Comparison of ENCODE assay signal across 1 cellular context in the genomic region with DNA sequence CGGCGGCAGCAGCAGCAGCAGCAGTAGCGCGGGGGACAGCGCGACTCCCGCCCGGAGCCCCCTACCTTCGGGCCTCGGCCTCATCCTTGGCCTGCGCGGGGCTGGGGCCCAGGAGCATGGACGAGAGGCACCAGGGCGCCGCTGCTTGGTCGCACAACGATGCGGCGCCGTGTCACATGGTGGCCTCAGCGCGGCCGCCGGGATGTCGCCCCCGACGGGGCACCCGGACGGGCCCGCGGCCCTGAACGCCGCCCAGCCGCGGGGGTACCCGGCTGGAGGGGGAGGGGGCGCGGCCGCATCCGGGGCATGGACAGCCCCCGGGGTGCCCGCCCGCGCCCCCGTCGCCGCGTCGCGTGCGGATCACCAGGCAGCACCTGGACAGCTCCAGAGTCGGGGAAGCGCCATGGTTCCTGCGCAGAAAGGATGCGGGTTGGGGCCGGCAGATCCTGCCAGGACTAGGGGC.
TF ChIP-seq lines count a peak whose summit lies in the region.

No MANE protein-coding gene starts in this region.

TF ChIP-seq in HepG2, 621 proteins besides CTCF, POLR2A, EP300 and RAD21:
- TF ChIP-seq ZNF777 (CRISPR knock-in tag; IDR thresholded peaks at IDR 0.05) = 0 out of 2 replicates have a peak, but pooled peaks have one; percentile 49
- TF ChIP-seq, protein P1, sequence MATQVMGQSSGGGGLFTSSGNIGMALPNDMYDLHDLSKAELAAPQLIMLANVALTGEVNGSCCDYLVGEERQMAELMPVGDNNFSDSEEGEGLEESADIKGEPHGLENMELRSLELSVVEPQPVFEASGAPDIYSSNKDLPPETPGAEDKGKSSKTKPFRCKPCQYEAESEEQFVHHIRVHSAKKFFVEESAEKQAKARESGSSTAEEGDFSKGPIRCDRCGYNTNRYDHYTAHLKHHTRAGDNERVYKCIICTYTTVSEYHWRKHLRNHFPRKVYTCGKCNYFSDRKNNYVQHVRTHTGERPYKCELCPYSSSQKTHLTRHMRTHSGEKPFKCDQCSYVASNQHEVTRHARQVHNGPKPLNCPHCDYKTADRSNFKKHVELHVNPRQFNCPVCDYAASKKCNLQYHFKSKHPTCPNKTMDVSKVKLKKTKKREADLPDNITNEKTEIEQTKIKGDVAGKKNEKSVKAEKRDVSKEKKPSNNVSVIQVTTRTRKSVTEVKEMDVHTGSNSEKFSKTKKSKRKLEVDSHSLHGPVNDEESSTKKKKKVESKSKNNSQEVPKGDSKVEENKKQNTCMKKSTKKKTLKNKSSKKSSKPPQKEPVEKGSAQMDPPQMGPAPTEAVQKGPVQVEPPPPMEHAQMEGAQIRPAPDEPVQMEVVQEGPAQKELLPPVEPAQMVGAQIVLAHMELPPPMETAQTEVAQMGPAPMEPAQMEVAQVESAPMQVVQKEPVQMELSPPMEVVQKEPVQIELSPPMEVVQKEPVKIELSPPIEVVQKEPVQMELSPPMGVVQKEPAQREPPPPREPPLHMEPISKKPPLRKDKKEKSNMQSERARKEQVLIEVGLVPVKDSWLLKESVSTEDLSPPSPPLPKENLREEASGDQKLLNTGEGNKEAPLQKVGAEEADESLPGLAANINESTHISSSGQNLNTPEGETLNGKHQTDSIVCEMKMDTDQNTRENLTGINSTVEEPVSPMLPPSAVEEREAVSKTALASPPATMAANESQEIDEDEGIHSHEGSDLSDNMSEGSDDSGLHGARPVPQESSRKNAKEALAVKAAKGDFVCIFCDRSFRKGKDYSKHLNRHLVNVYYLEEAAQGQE (IDR thresholded peaks at IDR 0.05; ENCODE audit: borderline replicate concordance in 1 of 2, low read depth in 1 of 2, low read length in 2 of 2) = peak; percentile 33 to 79
- TF ChIP-seq, protein P2, sequence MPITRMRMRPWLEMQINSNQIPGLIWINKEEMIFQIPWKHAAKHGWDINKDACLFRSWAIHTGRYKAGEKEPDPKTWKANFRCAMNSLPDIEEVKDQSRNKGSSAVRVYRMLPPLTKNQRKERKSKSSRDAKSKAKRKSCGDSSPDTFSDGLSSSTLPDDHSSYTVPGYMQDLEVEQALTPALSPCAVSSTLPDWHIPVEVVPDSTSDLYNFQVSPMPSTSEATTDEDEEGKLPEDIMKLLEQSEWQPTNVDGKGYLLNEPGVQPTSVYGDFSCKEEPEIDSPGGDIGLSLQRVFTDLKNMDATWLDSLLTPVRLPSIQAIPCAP (CRISPR knock-in tag; IDR thresholded peaks at IDR 0.05; ENCODE audit: low read depth) = no peak
